Comparison of ENCODE assay signal across 14 cellular contexts in genomic region chr6:170221052-170221752, GRCh38.
A peak's percentile ranks its signal among the peaks of the same experiment; 100 is the strongest.
DNase-seq lines count a peak whose midpoint lies in the region; ATAC-seq and TF ChIP-seq lines count a peak whose summit lies in the region.
"Had no signal": no experiment of that assay in that cellular context is flagged by ENCODE, and none has a peak within 500 bp of the region (broad histone marks: within the 10 kb centered on the region; RNA-seq: fewer than 3 reads in every experiment).

No MANE protein-coding gene starts in this region.

- H3K36me3 ChIP-seq in right atrium auricular region (no peaks in the 10 kb centered on the region), endodermal cell (ENCODE audit: control insufficient read depth, insufficient read depth, low read length) (no peaks in the 10 kb centered on the region), tibial artery (no peaks in the 10 kb centered on the region), BE2C (no peaks in the 10 kb centered on the region)

- H3K9ac ChIP-seq in endodermal cell (ENCODE audit: extremely low read depth, low read length, poor library complexity, severe bottlenecking) = no peak overlapping the region

- H3K4me1 ChIP-seq in right atrium auricular region (peaks cover 0 to 6% of the 10 kb centered on the region in 2 donors), right cardiac atrium (ENCODE audit: control insufficient read depth, insufficient read depth, low read length) (no peaks in the 10 kb centered on the region), endodermal cell (ENCODE audit: control insufficient read depth, insufficient read depth, low read length) (no peaks in the 10 kb centered on the region), tibial artery (peaks cover 0 to 11% (median 0%) of the 10 kb centered on the region in 4 donors), BE2C (no peaks in the 10 kb centered on the region; the same call in 1 of the 2 replicates)
- H3K4me1 ChIP-seq: Caco-2 had no signal

- 85% methylated on average over 29 of the region's 29 CpGs for WGBS in right cardiac atrium
- 90 to 92% methylated on average over 26 to 29 of the region's 29 CpGs for WGBS in endodermal cell (ENCODE audit: insufficient coverage in 1 of 2, insufficient read length in 1 of 2), 2 experiments

- H3K27ac ChIP-seq in right atrium auricular region (no peak overlapping the region), right cardiac atrium (ENCODE audit: low read length) (no peak overlapping the region), endodermal cell (ENCODE audit: low read depth, low read length) (no peak overlapping the region), tibial artery (no peak overlapping the region)

- intact Hi-C loops in right cardiac atrium (cut with DNase I) = no loop called here
- intact Hi-C loops in tibial artery (cut with DNase I; ENCODE audit: low total_unique reads) = no loop called here
- intact Hi-C loops in CD14-positive monocyte (cut with micrococcal nuclease) = no loop called here

- H3K9me3 Mint-ChIP-seq in endodermal cell = no peaks in the 10 kb centered on the region
- H3K9me3 Mint-ChIP-seq in CD14-positive monocyte = peaks cover 0 to 3% (median 0%) of the 10 kb centered on the region in 7 donors
- H3K9me3 Mint-ChIP-seq: activated T-cell treated with anti-CD3 and anti-CD28 coated beads, Interleukin-2, amount 50 U/mL, for 4 hours; nephron progenitor cell had no signal

- H3K4me1 Mint-ChIP-seq in endodermal cell (peaks cover 9% of the 10 kb centered on the region), CD14-positive monocyte (peaks cover 42% of the 10 kb centered on the region)

- no peak for ATAC-seq in right cardiac atrium
- ATAC-seq: activated T-cell treated with anti-CD3 and anti-CD28 coated beads, Interleukin-2, amount 50 U/mL, for 4 hours had no signal

- DNase-seq in right atrium auricular region (ENCODE audit: low spot score) = peak; percentile 36
- DNase-seq in right cardiac atrium = no peak
- peak; percentile 38 for DNase-seq in NOMO-1 treated with DMSO at 0.1 percent for 48 hours (lab: John Stamatoyannopoulos, UW; ENCODE audit: unreplicated experiment)
- DNase-seq in endodermal cell = peak; percentile 34
- peak; percentile 11 to 40 for DNase-seq in tibial artery
- no peak for DNase-seq in SKM-1 treated with dmso at 0.1 percent for 144 hours (lab: John Stamatoyannopoulos, UW; ENCODE audit: unreplicated experiment)
- DNase-seq in CD14-positive monocyte (ENCODE audit: low spot score) = no peak
- no peak for DNase-seq in BE2C
- DNase-seq: activated T-cell treated with anti-CD3 and anti-CD28 coated beads, Interleukin-2, amount 50 U/mL, for 4 hours; Caco-2; mesenchymal stem cell; NCI-H2107; nephron progenitor cell; T-helper 9 cell had no signal

- H3K4me3 ChIP-seq in right atrium auricular region (no peak overlapping the region), right cardiac atrium (ENCODE audit: low read length) (no peak overlapping the region), endodermal cell (ENCODE audit: low read length) (no peak overlapping the region), tibial artery (no peak overlapping the region), BE2C (ENCODE audit: low read depth, low read length) (no peak overlapping the region)

- H3K27me3 Mint-ChIP-seq in endodermal cell (ENCODE audit: insufficient read depth) (no peaks in the 10 kb centered on the region), CD14-positive monocyte (ENCODE audit: low read depth in 3 of 3) (peaks cover 2 to 34% (median 22%) of the 10 kb centered on the region in 3 donors)

- no peaks in the 10 kb centered on the region for H3K27me3 ChIP-seq in right atrium auricular region
- no peaks in the 10 kb centered on the region for H3K27me3 ChIP-seq in right cardiac atrium (ENCODE audit: control insufficient read depth, insufficient read depth)
- no peaks in the 10 kb centered on the region for H3K27me3 ChIP-seq in endodermal cell (ENCODE audit: control insufficient read depth, insufficient read depth, low read length, poor library complexity, severe bottlenecking)
- H3K27me3 ChIP-seq in tibial artery = peaks cover 0 to 5% of the 10 kb centered on the region in 2 donors
- H3K27me3 ChIP-seq in BE2C = no peaks in the 10 kb centered on the region

- H3K36me3 Mint-ChIP-seq in endodermal cell (ENCODE audit: low read depth) (no peaks in the 10 kb centered on the region), CD14-positive monocyte (no peaks in the 10 kb centered on the region)

- H3K9me3 ChIP-seq in right atrium auricular region (no peaks in the 10 kb centered on the region), right cardiac atrium (ENCODE audit: control insufficient read depth, low read length) (no peaks in the 10 kb centered on the region), endodermal cell (ENCODE audit: control insufficient read depth, low read length) (no peaks in the 10 kb centered on the region), tibial artery (no peaks in the 10 kb centered on the region), BE2C (no peaks in the 10 kb centered on the region)
- H3K9me3 ChIP-seq: Caco-2 had no signal

- TF ChIP-seq CTCF in right atrium auricular region (IDR thresholded peaks at IDR 0.05) = no peak
- no peak for TF ChIP-seq CTCF in endodermal cell (conservative IDR thresholded peaks at IDR 0.05)
- no peak for TF ChIP-seq CTCF in tibial artery (IDR thresholded peaks at IDR 0.05)
- TF ChIP-seq CTCF in CD14-positive monocyte (IDR thresholded peaks at IDR 0.05) = no peak
- TF ChIP-seq CTCF in BE2C (IDR thresholded peaks at IDR 0.05; ENCODE audit: low read depth, low read length) = no peak

- no peak overlapping the region for H3K27ac Mint-ChIP-seq in endodermal cell
- H3K27ac Mint-ChIP-seq in CD14-positive monocyte = peak overlapping the region in 1 of 7 donors; percentile 80
- H3K27ac Mint-ChIP-seq: nephron progenitor cell had no signal

- no peak overlapping the region for H3K4me3 Mint-ChIP-seq in endodermal cell
- H3K4me3 Mint-ChIP-seq in CD14-positive monocyte = peak overlapping the region in 1 of 2 donors; percentile 59
- H3K4me3 Mint-ChIP-seq: activated T-cell treated with anti-CD3 and anti-CD28 coated beads, Interleukin-2, amount 50 U/mL, for 4 hours; nephron progenitor cell had no signal

Comparison
In these comparisons a context has a peak if more than half of its experiments do, and no peak if none do; other contexts are left out.
1. DNase-seq: peak in right atrium auricular region (single experiment), NOMO-1 treated with DMSO at 0.1 percent for 48 hours (single experiment), endodermal cell (single experiment) and tibial artery (2 of 2); none in right cardiac atrium (0 of 3), SKM-1 treated with dmso at 0.1 percent for 144 hours (single experiment), CD14-positive monocyte (single experiment) and BE2C (single experiment).